14 cellular contexts compared by ENCODE assay signal in genomic region chr4:155597933-155598451, GRCh38.
DNase-seq lines count a peak whose midpoint lies in the region; ATAC-seq and TF ChIP-seq lines count a peak whose summit lies in the region.
"Had no signal": no experiment of that assay in that cellular context is flagged by ENCODE, and none has a peak within 500 bp of the region (broad histone marks: within the 10 kb centered on the region; RNA-seq: fewer than 3 reads in every experiment).

No MANE protein-coding gene starts in this region.

- H3K27me3 ChIP-seq in Karpas-422 (ENCODE audit: low read length): no peaks in the 10 kb centered on the region
- H3K27me3 ChIP-seq: BLaER1 treated with 17β-estradiol and CSF1 and Interleukin-3, amounts not matched to agents 10 nM and 100 nM had no signal

- no peaks in the 10 kb centered on the region for H3K36me3 ChIP-seq in Karpas-422 (ENCODE audit: insufficient read depth, low read length)
- H3K36me3 ChIP-seq: BLaER1 treated with 17β-estradiol and CSF1 and Interleukin-3, amounts not matched to agents 10 nM and 100 nM; HAP-1 had no signal

- peak overlapping the region; percentile 12 for H3K27ac Mint-ChIP-seq in chondrocyte (ENCODE audit: unreplicated experiment)
- H3K27ac Mint-ChIP-seq: B cell; CD8-positive, alpha-beta T cell had no signal

- peak overlapping the region; percentile 49 for H3K4me2 ChIP-seq in Karpas-422 (ENCODE audit: low read depth, low read length, poor library complexity, severe bottlenecking)
- H3K4me2 ChIP-seq: BLaER1 treated with 17β-estradiol and CSF1 and Interleukin-3, amounts not matched to agents 10 nM and 100 nM had no signal

- no peak for ATAC-seq in GM21786 (IDR thresholded peaks at IDR 0.05; ENCODE audit: unreplicated experiment)
- ATAC-seq in HG03196 (IDR thresholded peaks at IDR 0.05; ENCODE audit: unreplicated experiment): no peak
- ATAC-seq: CD8-positive, alpha-beta T cell; GM12878 had no signal

- H4K20me1 ChIP-seq in Karpas-422 (ENCODE audit: insufficient read depth, low read depth, low read length): no peaks in the 10 kb centered on the region
- H4K20me1 ChIP-seq: BLaER1 treated with 17β-estradiol and CSF1 and Interleukin-3, amounts not matched to agents 10 nM and 100 nM had no signal

- no peaks in the 10 kb centered on the region for H3K9me2 ChIP-seq in Karpas-422 (replicated peaks; ENCODE audit: insufficient read depth, low read length)

- peak; percentile 71 for DNase-seq in Karpas-422
- no peak for DNase-seq in chondrocyte (ENCODE audit: low spot score)
- DNase-seq in activated naive CD4-positive, alpha-beta T cell (lab: John Stamatoyannopoulos, UW): no peak
- DNase-seq: Calu3; CD8-positive, alpha-beta T cell; DMS79 treated with DMSO at 0.1 percent for 48 hours; GM23248 had no signal

- H3K9me3 Mint-ChIP-seq in chondrocyte (ENCODE audit: low read depth): no peaks in the 10 kb centered on the region
- H3K9me3 Mint-ChIP-seq: CD8-positive, alpha-beta T cell had no signal

- H3K36me3 Mint-ChIP-seq in chondrocyte (ENCODE audit: low read depth): no peaks in the 10 kb centered on the region
- H3K36me3 Mint-ChIP-seq: CD8-positive, alpha-beta T cell had no signal

- no peaks in the 10 kb centered on the region for H3K9me3 ChIP-seq in Karpas-422 (ENCODE audit: low read length)
- H3K9me3 ChIP-seq: BLaER1 treated with 17β-estradiol and CSF1 and Interleukin-3, amounts not matched to agents 10 nM and 100 nM; HAP-1 had no signal

- no peak overlapping the region for H3K4me3 Mint-ChIP-seq in chondrocyte (ENCODE audit: unreplicated experiment)
- H3K4me3 Mint-ChIP-seq: B cell; CD8-positive, alpha-beta T cell had no signal

- peaks cover 41% of the 10 kb centered on the region for H3K4me1 Mint-ChIP-seq in chondrocyte (ENCODE audit: low read depth)
- H3K4me1 Mint-ChIP-seq: B cell had no signal

- TF ChIP-seq CTCF in VCaP (conservative IDR thresholded peaks at IDR 0.05) (no peak), chondrocyte (IDR thresholded peaks at IDR 0.05) (no peak)

- H3K79me2 ChIP-seq in Karpas-422 (ENCODE audit: low read length): no peaks in the 10 kb centered on the region

- H3K27ac ChIP-seq in Karpas-422 (ENCODE audit: low read length) (peak overlapping the region; percentile 89), VCaP (peak overlapping the region; percentile 28)
- H3K27ac ChIP-seq: BLaER1 treated with 17β-estradiol and CSF1 and Interleukin-3, amounts not matched to agents 10 nM and 100 nM; GM23248 had no signal

- H3K9ac ChIP-seq in Karpas-422 (ENCODE audit: low read length): peak overlapping the region; percentile 36
- H3K9ac ChIP-seq: BLaER1 treated with 17β-estradiol and CSF1 and Interleukin-3, amounts not matched to agents 10 nM and 100 nM; GM23248 had no signal

- H3K27me3 Mint-ChIP-seq in chondrocyte (ENCODE audit: low read depth): no peaks in the 10 kb centered on the region
- H3K27me3 Mint-ChIP-seq: B cell had no signal

- peaks cover 92% of the 10 kb centered on the region for H3K4me1 ChIP-seq in Karpas-422 (ENCODE audit: low read length)
- H3K4me1 ChIP-seq: HAP-1 had no signal

- peak overlapping the region; percentile 19 for H2AFZ ChIP-seq in Karpas-422 (ENCODE audit: low read length)
- H2AFZ ChIP-seq: GM23248 had no signal

- H3K4me3 ChIP-seq in Karpas-422 (ENCODE audit: low read length): no peak overlapping the region
- H3K4me3 ChIP-seq: BLaER1 treated with 17β-estradiol and CSF1 and Interleukin-3, amounts not matched to agents 10 nM and 100 nM; GM12878; GM23248; HAP-1 had no signal
